ENCODE assay signal across 25 cellular contexts in genomic region chr1:154411525-154411924, GRCh38. TPM values are rescaled to one million over a fixed set of nuclear protein-coding genes. Genes with fewer than 3 reads are reported as not detected.
A peak's percentile ranks its signal among the peaks of the same experiment; 100 is the strongest.
DNase-seq lines count a peak whose midpoint lies in the region; ATAC-seq and TF ChIP-seq lines count a peak whose summit lies in the region.
"Had no signal": no experiment of that assay in that cellular context is flagged by ENCODE, and none has a peak within 500 bp of the region (broad histone marks: within the 10 kb centered on the region; RNA-seq: fewer than 3 reads in every experiment).

No MANE protein-coding gene starts in this region.

- no peaks in the 10 kb centered on the region for H3K27me3 ChIP-seq in CD8-positive, alpha-beta T cell (ENCODE audit: insufficient read depth, low read length)
- H3K27me3 ChIP-seq in muscle layer of colon (ENCODE audit: control insufficient read depth in 1 of 2, insufficient read depth in 2 of 2, low read length in 2 of 2): no peaks in the 10 kb centered on the region

- peak overlapping the region; percentile 18 for H3K27ac Mint-ChIP-seq in CD8-positive, alpha-beta T cell
- peak overlapping the region; percentile 93 for H3K27ac Mint-ChIP-seq in activated CD4-positive, alpha-beta memory T cell treated with anti-CD3 and anti-CD28 coated beads for 36 hours
- H3K27ac Mint-ChIP-seq: activated naive CD8-positive, alpha-beta T cell treated with anti-CD3 and anti-CD28 coated beads for 36 hours; mesothelial cell of epicardium; progenitor cell of endocrine pancreas; stimulated activated naive CD8-positive, alpha-beta T cell treated with anti-CD3 and anti-CD28 coated beads, Interleukin-15, amount 100 ng/mL, for 72 hours had no signal

- H3K4me3 Mint-ChIP-seq in CD8-positive, alpha-beta T cell: no peak overlapping the region
- peak overlapping the region; percentile 23 for H3K4me3 Mint-ChIP-seq in activated CD4-positive, alpha-beta memory T cell treated with anti-CD3 and anti-CD28 coated beads for 36 hours
- H3K4me3 Mint-ChIP-seq: activated naive CD8-positive, alpha-beta T cell treated with anti-CD3 and anti-CD28 coated beads for 36 hours; effector memory CD8-positive, alpha-beta T cell; mesothelial cell of epicardium; neural crest cell; stimulated activated naive CD8-positive, alpha-beta T cell treated with anti-CD3 and anti-CD28 coated beads, Interleukin-15, amount 100 ng/mL, for 72 hours had no signal

- H3K27me3 Mint-ChIP-seq in CD8-positive, alpha-beta T cell (ENCODE audit: low read depth): no peaks in the 10 kb centered on the region
- H3K27me3 Mint-ChIP-seq in activated CD4-positive, alpha-beta memory T cell treated with anti-CD3 and anti-CD28 coated beads for 36 hours: no peaks in the 10 kb centered on the region
- H3K27me3 Mint-ChIP-seq: activated naive CD8-positive, alpha-beta T cell treated with anti-CD3 and anti-CD28 coated beads for 36 hours; effector memory CD8-positive, alpha-beta T cell; stimulated activated naive CD8-positive, alpha-beta T cell treated with anti-CD3 and anti-CD28 coated beads, Interleukin-15, amount 100 ng/mL, for 72 hours had no signal

- H3K36me3 Mint-ChIP-seq in CD8-positive, alpha-beta T cell: peaks cover 22% of the 10 kb centered on the region
- H3K36me3 Mint-ChIP-seq in activated CD4-positive, alpha-beta memory T cell treated with anti-CD3 and anti-CD28 coated beads for 36 hours: peaks cover 3% of the 10 kb centered on the region
- H3K36me3 Mint-ChIP-seq: mesothelial cell of epicardium had no signal

- intact Hi-C loops in CD8-positive, alpha-beta T cell (cut with DNase I, micrococcal nuclease): no loop called here
- intact Hi-C loops in activated CD4-positive, alpha-beta memory T cell treated with anti-CD3 and anti-CD28 coated beads for 36 hours (cut with micrococcal nuclease): no loop called here

- no peaks in the 10 kb centered on the region for H3K9me3 Mint-ChIP-seq in CD8-positive, alpha-beta T cell
- no peaks in the 10 kb centered on the region for H3K9me3 Mint-ChIP-seq in activated CD4-positive, alpha-beta memory T cell treated with anti-CD3 and anti-CD28 coated beads for 36 hours
- H3K9me3 Mint-ChIP-seq: activated naive CD8-positive, alpha-beta T cell treated with anti-CD3 and anti-CD28 coated beads for 36 hours; effector memory CD8-positive, alpha-beta T cell; mesothelial cell of epicardium; neural crest cell; stimulated activated naive CD8-positive, alpha-beta T cell treated with anti-CD3 and anti-CD28 coated beads, Interleukin-15, amount 100 ng/mL, for 72 hours had no signal

- peaks cover 40% of the 10 kb centered on the region for H3K4me1 ChIP-seq in CD8-positive, alpha-beta T cell (ENCODE audit: insufficient read depth, low read length)
- H3K4me1 ChIP-seq in muscle layer of colon (ENCODE audit: insufficient read depth, low read length): peaks cover 83% of the 10 kb centered on the region

- no peak for DNase-seq in CD8-positive, alpha-beta T cell
- DNase-seq in activated CD4-positive, alpha-beta memory T cell treated with anti-CD3 and anti-CD28 coated beads for 36 hours: no peak
- DNase-seq in DMS153 treated with DMSO at 0.1 percent for 48 hours (lab: John Stamatoyannopoulos, UW; ENCODE audit: unreplicated experiment): no peak
- no peak for DNase-seq in CD1c-positive myeloid dendritic cell (ENCODE audit: extremely low spot score)
- DNase-seq: activated CD4-positive, alpha-beta T cell treated with anti-CD3 and anti-CD28 coated beads, Interleukin-2, amount 50 U/mL, for 1 hour; activated naive CD8-positive, alpha-beta T cell treated with anti-CD3 and anti-CD28 coated beads for 36 hours; Caco-2; effector memory CD8-positive, alpha-beta T cell; glutamatergic neuron; NCI-H146; NCI-H2171 treated with DMSO at 0.1 percent for 48 hours; NCI-H69; OCI-M1; SHP77; small intestine; stimulated activated CD4-positive, alpha-beta T cell treated with anti-CD3 and anti-CD28 coated beads, Interleukin-2, amount 100 ng/mL, for 48 hours; stimulated activated naive CD8-positive, alpha-beta T cell treated with anti-CD3 and anti-CD28 coated beads, Interleukin-15, amount 100 ng/mL, for 72 hours; trophoblast cell had no signal

- H3K27ac ChIP-seq in C4-2B: peak overlapping the region; percentile 15
- no peak overlapping the region for H3K27ac ChIP-seq in CD8-positive, alpha-beta T cell (ENCODE audit: low read depth, low read length)
- peak overlapping the region; percentile 95 for H3K27ac ChIP-seq in muscle layer of colon (ENCODE audit: low read depth, low read length)

- peaks cover 66% of the 10 kb centered on the region for H3K4me1 Mint-ChIP-seq in CD8-positive, alpha-beta T cell (ENCODE audit: low read depth)
- peaks cover 81% of the 10 kb centered on the region for H3K4me1 Mint-ChIP-seq in activated CD4-positive, alpha-beta memory T cell treated with anti-CD3 and anti-CD28 coated beads for 36 hours (ENCODE audit: low read depth)

- no peak overlapping the region for H3K4me3 ChIP-seq in CD8-positive, alpha-beta T cell (ENCODE audit: low read depth, low read length)
- H3K4me3 ChIP-seq in muscle layer of colon (ENCODE audit: low read depth in 1 of 2, low read length in 2 of 2): no peak overlapping the region

- H3K36me3 ChIP-seq in CD8-positive, alpha-beta T cell (ENCODE audit: insufficient read depth, low read length): no peaks in the 10 kb centered on the region
- no peaks in the 10 kb centered on the region for H3K36me3 ChIP-seq in muscle layer of colon (ENCODE audit: insufficient read depth, low read length)

- ATAC-seq in CD8-positive, alpha-beta T cell: no peak
- ATAC-seq in HG03045 (IDR thresholded peaks at IDR 0.05; ENCODE audit: unreplicated experiment) (no peak), SK-N-SH treated with all-trans-retinoic acid at 6 μM for 48 hours (no peak)
- ATAC-seq: effector memory CD8-positive, alpha-beta T cell; stimulated activated naive CD8-positive, alpha-beta T cell treated with anti-CD3 and anti-CD28 coated beads, Interleukin-15, amount 100 ng/mL, for 72 hours had no signal

- no peaks in the 10 kb centered on the region for H3K9me3 ChIP-seq in CD8-positive, alpha-beta T cell (ENCODE audit: low read length)
- H3K9me3 ChIP-seq in muscle layer of colon (ENCODE audit: low read length): no peaks in the 10 kb centered on the region
- H3K9me3 ChIP-seq: Caco-2 had no signal

- CTCF ChIA-PET in CD8-positive, alpha-beta T cell (lab: Charles Lee): interaction anchor here (3.3 kb wide), 1 partner anchor 8 kb away, joined by 10 read pairs; no protein-coding TSS in a partner anchor
- CTCF ChIA-PET in activated CD4-positive, alpha-beta memory T cell treated with anti-CD3 and anti-CD28 coated beads for 36 hours (lab: Charles Lee): interaction anchor here (1.0 kb wide), 1 partner anchor 19 kb away, joined by 3 read pairs; no protein-coding TSS in a partner anchor

- TF ChIP-seq CTCF in C4-2B (conservative IDR thresholded peaks at IDR 0.05): no peak
- no peak for TF ChIP-seq CTCF in CD8-positive, alpha-beta T cell (IDR thresholded peaks at IDR 0.05)

- POLR2A ChIA-PET in CD8-positive, alpha-beta T cell (lab: Charles Lee): interaction anchor here (0.5 to 1.3 kb wide), 2 partner anchors 9 to 76 kb away, joined by 3 to 4 read pairs; no protein-coding TSS in a partner anchor
- POLR2A ChIA-PET in activated CD4-positive, alpha-beta memory T cell treated with anti-CD3 and anti-CD28 coated beads for 36 hours (lab: Charles Lee): interaction anchor here (0.6 to 2.7 kb wide), 4 partner anchors 8 to 345 kb away, joined by 3 to 6 read pairs (median 4); no protein-coding TSS in a partner anchor

- no peak overlapping the region for H3K9ac ChIP-seq in muscle layer of colon (ENCODE audit: low read length)

TF ChIP-seq in SK-N-SH treated with all-trans-retinoic acid at 6 μM for 48 hours, 23 proteins besides CTCF, POLR2A, EP300 and RAD21:
- TF ChIP-seq GLIS3 (CRISPR knock-in tag; IDR thresholded peaks at IDR 0.05): no peak
- TF ChIP-seq ESRRG (CRISPR knock-in tag; IDR thresholded peaks at IDR 0.05): no peak
- TF ChIP-seq SNAI2 (CRISPR knock-in tag; IDR thresholded peaks at IDR 0.05): no peak
- no peak for TF ChIP-seq OSR1 (CRISPR knock-in tag; IDR thresholded peaks at IDR 0.05)

RNA-seq across cellular contexts. Expression of gene IL6R, which starts 6.4 kb away (rescaled TPM):
- total RNA-seq in CD8-positive, alpha-beta T cell: 10 to 100 TPM in 1 of 2 experiments, 1 to 10 TPM in 1; 10.0 to 12.0 TPM
- total RNA-seq in activated CD4-positive, alpha-beta memory T cell treated with anti-CD3 and anti-CD28 coated beads for 36 hours: 10 to 100 TPM; 30.2 to 30.5 TPM
